14 cellular contexts compared by ENCODE assay signal in the genomic region with DNA sequence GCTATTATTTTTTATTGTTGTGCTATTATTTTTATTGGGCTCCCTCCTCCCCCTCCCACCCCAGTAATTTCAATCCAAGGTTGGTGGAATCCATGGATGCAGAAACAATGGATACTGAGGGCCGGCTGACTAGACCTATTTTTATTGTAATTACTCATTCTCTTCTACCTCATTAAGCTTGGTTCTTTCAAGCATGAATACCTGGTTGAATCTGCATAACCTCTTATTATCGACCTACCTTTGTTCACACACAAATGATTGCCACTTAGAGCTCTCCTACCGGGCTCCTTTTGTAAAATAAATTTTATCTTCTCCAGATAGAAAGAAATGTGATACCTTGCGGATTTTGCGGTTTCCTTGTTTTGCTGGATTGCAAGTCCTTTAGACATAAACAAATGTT. TPM values are rescaled to one million over a fixed set of nuclear protein-coding genes. Genes with fewer than 3 reads are reported as not detected.
DNase-seq lines count a peak whose midpoint lies in the region; ATAC-seq, FAIRE-seq and TF ChIP-seq lines count a peak whose summit lies in the region.
"Had no signal": no experiment of that assay in that cellular context is flagged by ENCODE, and none has a peak within 500 bp of the region (broad histone marks: within the 10 kb centered on the region; RNA-seq: fewer than 3 reads in every experiment).

No MANE protein-coding gene starts in this region.

- TF ChIP-seq EP300 in A549 (IDR thresholded peaks at IDR 0.05), result no peak

- peaks cover 84% of the 10 kb centered on the region for H3K4me1 ChIP-seq in A549
- H3K4me1 ChIP-seq in muscle layer of colon (ENCODE audit: insufficient read depth, low read length), result peaks cover 76% of the 10 kb centered on the region
- H3K4me1 ChIP-seq: BE2C had no signal

- H3K36me3 ChIP-seq in muscle layer of colon (ENCODE audit: insufficient read depth, low read length), result no peaks in the 10 kb centered on the region
- H3K36me3 ChIP-seq: BE2C, pancreas, suprapubic skin had no signal

- H3K9me3 Mint-ChIP-seq in activated naive CD8-positive, alpha-beta T cell treated with anti-CD3 and anti-CD28 coated beads for 36 hours, result no peaks in the 10 kb centered on the region
- H3K9me3 Mint-ChIP-seq in immature natural killer cell, result no peaks in the 10 kb centered on the region
- H3K9me3 Mint-ChIP-seq: activated naive CD4-positive, alpha-beta T cell treated with anti-CD3 and anti-CD28 coated beads, Interleukin-2, amount 10 ng/mL, durations not matched to agents 7 days and 5 days had no signal

- no peak overlapping the region for H3K9ac ChIP-seq in muscle layer of colon (ENCODE audit: low read length)

- H3K4me2 ChIP-seq in A549, result peak overlapping the region; percentile 64

- DNase-seq in A549 (ENCODE audit: low read depth in 1 of 2, low spot score in 1 of 2) (no peak), NCI-H1105 (lab: John Stamatoyannopoulos, UW) (peak; percentile 26), NOMO-1 treated with DMSO at 0.1 percent for 48 hours (lab: John Stamatoyannopoulos, UW; ENCODE audit: unreplicated experiment) (no peak), midbrain (lab: John Stamatoyannopoulos, UW) (no peak), immature natural killer cell (no peak), AML-193 (lab: John Stamatoyannopoulos, UW) (no peak)
- DNase-seq in activated naive CD8-positive, alpha-beta T cell treated with anti-CD3 and anti-CD28 coated beads for 36 hours, result no peak
- DNase-seq: activated CD4-positive, alpha-beta T cell treated with anti-CD3 and anti-CD28 coated beads for 36 hours; activated naive CD4-positive, alpha-beta T cell treated with anti-CD3 and anti-CD28 coated beads, Interleukin-2, amount 10 ng/mL, durations not matched to agents 7 days and 5 days; BE2C; NCI-H345; pancreas had no signal

- H3K4me3 ChIP-seq in A549, result no peak overlapping the region
- H3K4me3 ChIP-seq in muscle layer of colon (ENCODE audit: low read depth in 1 of 2, low read length in 2 of 2), result no peak overlapping the region
- H3K4me3 ChIP-seq: pancreas, suprapubic skin had no signal

- H3K27ac ChIP-seq in A549, result peak overlapping the region; percentile 75 to 95
- peak overlapping the region; percentile 94 for H3K27ac ChIP-seq in muscle layer of colon (ENCODE audit: low read depth, low read length)
- H3K27ac ChIP-seq: suprapubic skin had no signal

- no peaks in the 10 kb centered on the region for H3K27me3 Mint-ChIP-seq in activated naive CD8-positive, alpha-beta T cell treated with anti-CD3 and anti-CD28 coated beads for 36 hours
- H3K27me3 Mint-ChIP-seq in immature natural killer cell (ENCODE audit: low read depth in 3 of 3), result peaks cover 0 to 4% (median 0%) of the 10 kb centered on the region in 3 donors
- H3K27me3 Mint-ChIP-seq: activated CD4-positive, alpha-beta T cell treated with anti-CD3 and anti-CD28 coated beads for 36 hours had no signal

- peak overlapping the region; percentile 31 for H3K27ac Mint-ChIP-seq in activated naive CD8-positive, alpha-beta T cell treated with anti-CD3 and anti-CD28 coated beads for 36 hours
- no peak overlapping the region for H3K27ac Mint-ChIP-seq in immature natural killer cell
- H3K27ac Mint-ChIP-seq: activated CD4-positive, alpha-beta T cell treated with anti-CD3 and anti-CD28 coated beads for 36 hours; activated naive CD4-positive, alpha-beta T cell treated with anti-CD3 and anti-CD28 coated beads, Interleukin-2, amount 10 ng/mL, durations not matched to agents 7 days and 5 days had no signal

- FAIRE-seq in A549 (lab: Jason Lieb, UNC), result no peak
- FAIRE-seq: pancreas had no signal

- no peak for TF ChIP-seq RAD21 in A549 (conservative IDR thresholded peaks at IDR 0.05 in 1 of 2, IDR thresholded peaks at IDR 0.05 in 1 of 2)

- H3K9me3 ChIP-seq in A549, result no peaks in the 10 kb centered on the region
- no peaks in the 10 kb centered on the region for H3K9me3 ChIP-seq in muscle layer of colon (ENCODE audit: low read length)
- H3K9me3 ChIP-seq: BE2C, pancreas, suprapubic skin had no signal

- ATAC-seq in A549, result no peak
- ATAC-seq: activated CD4-positive, alpha-beta T cell treated with anti-CD3 and anti-CD28 coated beads for 36 hours; pancreas had no signal

- H3K36me3 Mint-ChIP-seq in activated naive CD8-positive, alpha-beta T cell treated with anti-CD3 and anti-CD28 coated beads for 36 hours, result no peaks in the 10 kb centered on the region
- H3K36me3 Mint-ChIP-seq in immature natural killer cell, result peaks cover 0 to 19% (median 0%) of the 10 kb centered on the region in 3 donors
- H3K36me3 Mint-ChIP-seq: activated naive CD4-positive, alpha-beta T cell treated with anti-CD3 and anti-CD28 coated beads, Interleukin-2, amount 10 ng/mL, durations not matched to agents 7 days and 5 days had no signal

- peaks cover 51% of the 10 kb centered on the region for H3K4me1 Mint-ChIP-seq in activated naive CD8-positive, alpha-beta T cell treated with anti-CD3 and anti-CD28 coated beads for 36 hours
- peaks cover 51 to 59% of the 10 kb centered on the region in 2 donors for H3K4me1 Mint-ChIP-seq in immature natural killer cell

- WGBS in A549 (ENCODE audit: missing lambda C conversion rate), result 90% methylated on average over 5 of the region's 5 CpGs

- POLR2A ChIA-PET in A549 (lab: Yijun Ruan, JAX), result no interaction called here

- TF ChIP-seq POLR2A in A549 (IDR thresholded peaks at IDR 0.05; ENCODE audit: low read length), result no peak

- no peak for TF ChIP-seq CTCF in A549 (IDR thresholded peaks at IDR 0.05)

- CTCF ChIA-PET in A549 (lab: Yijun Ruan, JAX), result interaction anchor here (0.8 to 4.1 kb wide), 4 partner anchors 12 to 182 kb away, joined by 3 to 25 read pairs (median 10); a partner anchor contains a TSS

- H3K4me3 Mint-ChIP-seq in activated naive CD8-positive, alpha-beta T cell treated with anti-CD3 and anti-CD28 coated beads for 36 hours, result no peak overlapping the region
- no peak overlapping the region for H3K4me3 Mint-ChIP-seq in immature natural killer cell
- H3K4me3 Mint-ChIP-seq: activated CD4-positive, alpha-beta T cell treated with anti-CD3 and anti-CD28 coated beads for 36 hours; activated naive CD4-positive, alpha-beta T cell treated with anti-CD3 and anti-CD28 coated beads, Interleukin-2, amount 10 ng/mL, durations not matched to agents 7 days and 5 days had no signal

- H3K27me3 ChIP-seq in muscle layer of colon (ENCODE audit: control insufficient read depth in 1 of 2, insufficient read depth in 2 of 2, low read length in 2 of 2), result no peaks in the 10 kb centered on the region
- H3K27me3 ChIP-seq: BE2C, pancreas, suprapubic skin had no signal

TF ChIP-seq in A549, 52 proteins besides CTCF, POLR2A, EP300 and RAD21:
- no peak for TF ChIP-seq HOXB13 (CRISPR knock-in tag; IDR thresholded peaks at IDR 0.05; ENCODE audit: low read depth)
- TF ChIP-seq ZFP36 (IDR thresholded peaks at IDR 0.05; ENCODE audit: borderline replicate concordance, partially characterized antibody), result no peak
- TF ChIP-seq KDM1A (IDR thresholded peaks at IDR 0.05; ENCODE audit: low read depth), result no peak
- TF ChIP-seq RFX5 (IDR thresholded peaks at IDR 0.05), result no peak

RNA-seq across cellular contexts. Expression of a gene that starts 31.6 kb away (rescaled TPM):
- polyA plus RNA-seq in A549 (2011; rRNA removed) (17.8 and 23.7 TPM in 2 replicates), A549 (2017; fragmentation: RNase III; extraction: RNeasy Plus Mini Kit Qiagen cat#74134 plus additional on column Dnase treatment) (13.4 to 17.6 TPM (median 16.5 TPM) in 3 replicates), immature natural killer cell (10 to 100 TPM; 25.0 to 32.7 (median 32.3) TPM)
- 12.0 and 12.6 TPM in 2 replicates for polyA plus RNA-seq in A549 (2012; cell fraction: cytosol; rRNA removed)
- polyA plus RNA-seq in A549 (2012; cell fraction: nucleus; rRNA removed), result 16.0 and 19.0 TPM in 2 replicates
- 26.1 and 30.0 TPM in 2 replicates for polyA minus RNA-seq in A549 (2011; rRNA and poly(A)+ RNA removed)
- 1 to 10 TPM; 2.2 to 2.7 TPM for total RNA-seq in activated naive CD8-positive, alpha-beta T cell treated with anti-CD3 and anti-CD28 coated beads for 36 hours

RNA-seq across cellular contexts. Expression of a gene that starts 31.8 kb away (rescaled TPM):
- 51.0 and 69.0 TPM in 2 replicates for polyA plus RNA-seq in A549 (2011; rRNA removed)
- polyA plus RNA-seq in A549 (2012; cell fraction: cytosol; rRNA removed), result 28.4 and 29.5 TPM in 2 replicates
- 23.1 and 32.1 TPM in 2 replicates for polyA plus RNA-seq in A549 (2012; cell fraction: nucleus; rRNA removed)
- polyA plus RNA-seq in A549 (2017; fragmentation: RNase III; extraction: RNeasy Plus Mini Kit Qiagen cat#74134 plus additional on column Dnase treatment), result 24.3 to 26.5 TPM (median 26.3 TPM) in 3 replicates
- 45.8 and 68.3 TPM in 2 replicates for polyA minus RNA-seq in A549 (2011; rRNA and poly(A)+ RNA removed)
- total RNA-seq in activated naive CD8-positive, alpha-beta T cell treated with anti-CD3 and anti-CD28 coated beads for 36 hours, result 10 to 100 TPM; 23.0 to 23.3 TPM
- polyA plus RNA-seq in immature natural killer cell, result 10 to 100 TPM; 29.9 to 38.9 (median 32.3) TPM
